In the genomic region with DNA sequence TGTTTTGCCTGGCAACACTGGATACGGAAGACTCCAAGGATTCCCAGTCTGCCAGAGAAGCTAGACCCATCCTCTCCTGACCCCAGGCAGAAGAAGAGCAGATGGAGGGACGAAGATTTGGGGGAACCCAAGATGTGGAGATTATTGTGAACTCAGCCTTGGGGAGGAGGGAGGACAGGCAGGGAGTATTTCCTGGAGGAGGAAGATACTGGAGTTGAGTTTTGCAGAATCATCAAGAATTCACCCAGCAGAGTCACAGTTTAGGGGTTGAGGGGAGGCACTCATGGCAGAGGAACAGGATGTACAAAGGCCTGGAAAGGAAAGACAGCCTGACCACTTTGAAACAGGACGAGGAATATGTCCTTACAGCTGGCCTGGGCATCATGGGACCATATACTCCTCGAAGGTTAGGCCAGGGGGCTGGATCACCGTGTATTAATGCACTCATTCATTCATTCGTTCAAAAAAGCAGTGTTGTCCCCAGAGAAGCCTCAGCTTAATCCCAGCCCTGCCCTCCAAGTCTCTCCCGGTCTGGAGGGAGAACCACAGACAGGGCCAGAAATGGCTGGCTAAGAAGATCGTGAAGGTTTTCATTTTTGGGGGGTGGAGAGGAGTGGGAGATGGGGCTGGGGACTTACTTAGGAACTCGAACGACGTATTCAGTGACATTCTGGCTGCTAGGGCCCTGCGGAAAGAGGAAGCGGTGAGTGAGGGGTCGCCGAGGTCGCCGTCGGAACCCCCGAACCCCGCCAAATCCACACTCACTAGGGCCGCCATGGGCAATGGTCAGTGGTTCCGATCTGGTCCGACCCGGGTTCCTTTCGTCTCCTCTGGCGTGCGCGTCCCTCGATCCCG, we compare ENCODE assay signal across 8 cellular contexts. TPM values are rescaled to one million over a fixed set of nuclear protein-coding genes. Genes with fewer than 3 reads are reported as not detected.
DNase-seq lines count a peak whose midpoint lies in the region; ATAC-seq, FAIRE-seq and TF ChIP-seq lines count a peak whose summit lies in the region.

No MANE protein-coding gene starts in this region.

- H3K23ac ChIP-seq in mesendoderm (ENCODE audit: low read length): peak overlapping the region; percentile 80

- H2AK5ac ChIP-seq in mesendoderm (ENCODE audit: low read length): peak overlapping the region; percentile 43

- H3K56ac ChIP-seq in mesendoderm (ENCODE audit: low read length): peak overlapping the region; percentile 97

- no peaks in the 10 kb centered on the region for H3K27me3 ChIP-seq in BJ (ENCODE audit: control insufficient read depth, insufficient read depth, low read length)
- no peaks in the 10 kb centered on the region for H3K27me3 ChIP-seq in GM12878 (replicated peaks in 1 of 2; ENCODE audit: control insufficient read depth in 2 of 2, insufficient read depth in 2 of 2, low read length in 1 of 2)
- H3K27me3 ChIP-seq in mesendoderm (ENCODE audit: insufficient read depth, low read length, poor library complexity): no peaks in the 10 kb centered on the region

- TF ChIP-seq POLR2A in GM12878 (IDR thresholded peaks at IDR 0.05; ENCODE audit: low read depth, low read length) (no peak), H54 (IDR thresholded peaks at IDR 0.05; ENCODE audit: low read depth, low read length) (no peak)

- TF ChIP-seq CTCF in BJ (IDR thresholded peaks at IDR 0.05; ENCODE audit: insufficient read depth, low read depth, low read length): no peak
- no peak for TF ChIP-seq CTCF in GM12878 (IDR thresholded peaks at IDR 0.05 in 2 of 3, conservative IDR thresholded peaks at IDR 0.05 in 1 of 3; ENCODE audit: control insufficient read depth in 2 of 3, extremely low read depth in 1 of 3, insufficient read depth in 1 of 3, low read depth in 3 of 3, low read length in 3 of 3)

- no peak overlapping the region for H4K8ac ChIP-seq in mesendoderm (ENCODE audit: low read depth, low read length)

- peak overlapping the region; percentile 78 for H3K9ac ChIP-seq in GM12878 (ENCODE audit: control insufficient read depth, insufficient read depth, low read length)
- H3K9ac ChIP-seq in mesendoderm (ENCODE audit: low read length): peak overlapping the region; percentile 97

- in situ Hi-C loops in GM12878 (cut with MboI): no loop called here

- no peak for DNase-seq in BJ (ENCODE audit: low read depth)
- no peak for DNase-seq in GM12878 (ENCODE audit: low read depth, low spot score)
- no peak for DNase-seq in mesendoderm
- no peak for DNase-seq in H54 (ENCODE audit: insufficient read length, low spot score)
- no peak for DNase-seq in hepatic stellate cell (ENCODE audit: low spot score)
- no peak for DNase-seq in NCI-H1092 (lab: John Stamatoyannopoulos, UW)
- no peak for DNase-seq in NCI-H2227 (lab: John Stamatoyannopoulos, UW; ENCODE audit: unreplicated experiment)

- POLR2A ChIA-PET in BJ (lab: Charles Lee): no interaction called here
- POLR2A ChIA-PET in GM12878 (lab: Charles Lee): interaction anchor here (0.6 to 1.9 kb wide), 2 partner anchors 20 to 25 kb away, joined by 3 to 12 read pairs; a partner anchor contains a TSS

- no peak overlapping the region for H3K4ac ChIP-seq in mesendoderm (ENCODE audit: low read depth, low read length)

- ATAC-seq in HG03159 (IDR thresholded peaks at IDR 0.05; ENCODE audit: unreplicated experiment) (peak; percentile 23), GM12878 (peak; percentile 35)

- H3K18ac ChIP-seq in mesendoderm (ENCODE audit: low read length): no peak overlapping the region

- RAD21 ChIA-PET in GM12878 (lab: Charles Lee; ENCODE audit: unreplicated experiment): interaction anchor here (1.0 to 1.6 kb wide), 2 partner anchors 20 to 66 kb away, joined by 3 to 5 read pairs; a partner anchor contains a TSS

- no peaks in the 10 kb centered on the region for H3K9me3 ChIP-seq in GM12878 (replicated peaks; ENCODE audit: control insufficient read depth, insufficient read depth, low read length)

- TF ChIP-seq RAD21 in GM12878 (IDR thresholded peaks at IDR 0.05; ENCODE audit: insufficient read depth, low read depth, low read length): no peak

- peaks cover 14% of the 10 kb centered on the region for H3K79me1 ChIP-seq in mesendoderm (ENCODE audit: low read length)

- H3K4me1 ChIP-seq in GM12878 (ENCODE audit: control insufficient read depth, insufficient read depth, low read length) (peaks cover 11% of the 10 kb centered on the region), mesendoderm (ENCODE audit: control insufficient read depth, low read depth, low read length) (peaks cover 4% of the 10 kb centered on the region)

- peak overlapping the region; percentile 97 for H3K4me2 ChIP-seq in GM12878 (ENCODE audit: control insufficient read depth, insufficient read depth)
- peak overlapping the region; percentile 82 for H3K4me2 ChIP-seq in mesendoderm (ENCODE audit: low read length)

- no peak overlapping the region for H4K5ac ChIP-seq in mesendoderm (ENCODE audit: low read length)

- H2BK15ac ChIP-seq in mesendoderm (replicated peaks; ENCODE audit: low read depth): no peak overlapping the region

- peaks cover 12% of the 10 kb centered on the region for H3K36me3 ChIP-seq in BJ (ENCODE audit: control insufficient read depth, insufficient read depth, low read length)
- peaks cover 9 to 25% of the 10 kb centered on the region in 2 experiments; a peak in 3 of 4 replicates for H3K36me3 ChIP-seq in GM12878 (ENCODE audit: control insufficient read depth in 2 of 2, insufficient read depth in 2 of 2, low read length in 1 of 2)
- H3K36me3 ChIP-seq in mesendoderm (ENCODE audit: control insufficient read depth, insufficient read depth, low read length): peaks cover 5% of the 10 kb centered on the region

- peak overlapping the region; percentile 99 for H2AFZ ChIP-seq in GM12878 (ENCODE audit: control insufficient read depth, low read depth, low read length)

- SMC1A ChIA-PET in GM12878 (lab: Charles Lee; ENCODE audit: uncharacterized antibody, unreplicated experiment): interaction anchor here (0.6 to 1.4 kb wide), 5 partner anchors 9 to 89 kb away, joined by 3 to 4 read pairs (median 3); a partner anchor contains a TSS

- H3K27ac ChIP-seq in GM12878 (ENCODE audit: control insufficient read depth, insufficient read depth): peak overlapping the region; percentile 93
- no peak overlapping the region for H3K27ac ChIP-seq in mesendoderm (ENCODE audit: low read depth, low read length)

- H3K79me2 ChIP-seq in GM12878 (ENCODE audit: control insufficient read depth, insufficient read depth, low read length) (peaks cover 22% of the 10 kb centered on the region), mesendoderm (ENCODE audit: control insufficient read depth, insufficient read depth, low read length) (peaks cover 16% of the 10 kb centered on the region)

- CTCF ChIA-PET in BJ (lab: Yijun Ruan, JAX): interaction anchor here (1.4 to 1.5 kb wide), 2 partner anchors 17 to 25 kb away, joined by 3 read pairs; no protein-coding TSS in a partner anchor
- CTCF ChIA-PET in GM12878 (lab: Yijun Ruan, JAX): interaction anchor here (1.0 to 1.1 kb wide), 2 partner anchors 112 to 266 kb away, joined by 3 to 4 read pairs; no protein-coding TSS in a partner anchor

- H2BK5ac ChIP-seq in mesendoderm (ENCODE audit: low read length): no peak overlapping the region

- BruUV-seq in GM12878 (replicated peaks; lab: Mats Ljungman, UMichigan): TSS peak; percentile 82

- H4K20me1 ChIP-seq in GM12878 (ENCODE audit: control insufficient read depth, insufficient read depth): no peaks in the 10 kb centered on the region

- peak; percentile 75 for FAIRE-seq in GM12878 (lab: Jason Lieb, UNC)
- no peak for FAIRE-seq in H54 (lab: Jason Lieb, UNC)

- intact Hi-C loops in GM12878 (cut with micrococcal nuclease; ENCODE audit: unreplicated experiment): loop anchor here (1.0 to 10.0 kb wide), 2 partner anchors 33 to 112 kb away; a partner anchor contains a TSS

- TF ChIP-seq EP300 in GM12878 (IDR thresholded peaks at IDR 0.05; ENCODE audit: borderline replicate concordance in 1 of 2, control insufficient read depth in 1 of 2, low read depth in 2 of 2, low read length in 2 of 2): no peak

- H3K4me3 ChIP-seq in BJ (ENCODE audit: low read depth, low read length) (peak overlapping the region; percentile 91), GM12878 (peak overlapping the region; percentile 99), mesendoderm (ENCODE audit: low read length) (peak overlapping the region; percentile 97)

- 7% methylated on average over 30 of the region's 30 CpGs for WGBS in GM12878 (ENCODE audit: insufficient coverage, insufficient replicate concordance, low lambda C conversion rate, missing lambda C conversion rate)
- no CpG with 5 or more reads among the region's 30 CpGs for WGBS in mesendoderm (ENCODE audit: extremely low coverage, insufficient coverage, low lambda C conversion rate)

- H2BK120ac ChIP-seq in mesendoderm (ENCODE audit: low read depth, low read length): no peak overlapping the region

RNA-seq across cellular contexts. Expression of a gene that starts 0.5 kb away (rescaled TPM):
- polyA plus RNA-seq in BJ (2011; rRNA removed) (45.3 and 49.4 TPM in 2 replicates), GM12878 (2011; rRNA removed) (39.6 and 50.4 TPM in 2 replicates), GM12878 (2014; fragmentation: Illumina TruSeq; extraction: Trizol) (29.6 and 53.1 TPM in 2 replicates), GM12878 (2014; fragmentation: Nextera tagmentation; extraction: Ambion mirVana) (1 to 10 TPM; 4.5 to 8.7 TPM), GM12878 (2014; rRNA removed) (55.1 and 61.3 TPM in 2 replicates), GM12878 (2016; fragmentation: Nextera tagmentation; extraction: Ambion mirVana) (10 to 100 TPM; 39.2 to 46.7 TPM)
- 31.1 and 33.4 TPM in 2 replicates for polyA minus RNA-seq in BJ (2011; rRNA and poly(A)+ RNA removed)
- total RNA-seq in GM12878 (2013; cell fraction: nucleolus; rRNA removed): 14.1 and 18.4 TPM in 2 replicates
- total RNA-seq in GM12878 (2014; rRNA removed) (42.7 and 45.0 TPM in 2 replicates), GM12878 (2014; rRNA removed; fragmentation: Illumina TruSeq; extraction: Trizol) (55.4 and 57.3 TPM in 2 replicates), GM12878 (2021) (57.8 and 61.7 TPM in 2 replicates)
- polyA plus RNA-seq in GM12878 (2011; ENCODE audit: low read depth): 32.2 TPM
- polyA plus RNA-seq in GM12878 (2011; cell fraction: cytosol; rRNA removed): 65.1 and 90.7 TPM in 2 replicates
- 34.5 and 62.4 TPM in 2 replicates for polyA plus RNA-seq in GM12878 (2011; cell fraction: nucleus; rRNA removed)
- polyA plus RNA-seq in GM12878 (2012): 59.6 and 77.8 TPM in 2 replicates
- polyA minus RNA-seq in GM12878 (2011; rRNA and poly(A)+ RNA removed): 44.7 and 60.2 TPM in 2 replicates
- polyA minus RNA-seq in GM12878 (2011; cell fraction: cytosol; rRNA and poly(A)+ RNA removed): 25.7 and 26.8 TPM in 2 replicates
- polyA minus RNA-seq in GM12878 (2011; cell fraction: nucleus; rRNA and poly(A)+ RNA removed): 8.1 and 13.3 TPM in 2 replicates
- 64.7 TPM for polyA plus RNA-seq in mesendoderm (2013, experiment 1 of 2)
- 63.7 TPM for polyA plus RNA-seq in mesendoderm (2013, experiment 2 of 2)

RNA-seq across cellular contexts. Expression of a gene that starts 16.7 kb away (rescaled TPM):
- polyA plus RNA-seq in BJ (2011; rRNA removed) (0.32 and 0.48 TPM in 2 replicates), GM12878 (2011; rRNA removed) (0.50 and 0.84 TPM in 2 replicates), GM12878 (2014; fragmentation: Illumina TruSeq; extraction: Trizol) (0.41 and 0.65 TPM in 2 replicates), GM12878 (2014; fragmentation: Nextera tagmentation; extraction: Ambion mirVana) (under 1 TPM; 0.27 to 0.47 TPM), GM12878 (2014; rRNA removed) (0.58 and 0.81 TPM in 2 replicates), GM12878 (2016; fragmentation: Nextera tagmentation; extraction: Ambion mirVana) (1 to 10 TPM in 1 of 2 experiments, under 1 TPM in 1; 0.57 to 1.2 TPM)
- polyA minus RNA-seq in BJ (2011; rRNA and poly(A)+ RNA removed): 0.95 and 1.2 TPM in 2 replicates
- 3.3 and 4.4 TPM in 2 replicates for total RNA-seq in GM12878 (2013; cell fraction: nucleolus; rRNA removed)
- total RNA-seq in GM12878 (2014; rRNA removed) (0.79 and 1.0 TPM in 2 replicates), GM12878 (2014; rRNA removed; fragmentation: Illumina TruSeq; extraction: Trizol) (0.67 and 0.83 TPM in 2 replicates), GM12878 (2021) (1.1 and 1.2 TPM in 2 replicates)
- polyA plus RNA-seq in GM12878 (2011; ENCODE audit: low read depth): 0.71 TPM
- polyA plus RNA-seq in GM12878 (2011; cell fraction: cytosol; rRNA removed): 0.93 and 0.95 TPM in 2 replicates
- polyA plus RNA-seq in GM12878 (2011; cell fraction: nucleus; rRNA removed): 1.2 and 1.7 TPM in 2 replicates
- 0.77 and 0.84 TPM in 2 replicates for polyA plus RNA-seq in GM12878 (2012)
- 1.0 and 1.5 TPM in 2 replicates for polyA minus RNA-seq in GM12878 (2011; rRNA and poly(A)+ RNA removed)
- polyA minus RNA-seq in GM12878 (2011; cell fraction: cytosol; rRNA and poly(A)+ RNA removed): 0.53 and 1.2 TPM in 2 replicates
- 0.60 and 1.1 TPM in 2 replicates for polyA minus RNA-seq in GM12878 (2011; cell fraction: nucleus; rRNA and poly(A)+ RNA removed)
- 0.53 TPM for polyA plus RNA-seq in mesendoderm (2013, experiment 1 of 2)
- 0.67 TPM for polyA plus RNA-seq in mesendoderm (2013, experiment 2 of 2)

RNA-seq across cellular contexts. Expression of a gene that starts 19.9 kb away (rescaled TPM):
- polyA plus RNA-seq in BJ (2011; rRNA removed): 29.2 and 40.9 TPM in 2 replicates
- polyA minus RNA-seq in BJ (2011; rRNA and poly(A)+ RNA removed): 8.6 and 10.9 TPM in 2 replicates
- total RNA-seq in GM12878 (2013; cell fraction: nucleolus; rRNA removed): 6.6 and 7.0 TPM in 2 replicates
- total RNA-seq in GM12878 (2014; rRNA removed): 57.7 and 64.9 TPM in 2 replicates
- total RNA-seq in GM12878 (2014; rRNA removed; fragmentation: Illumina TruSeq; extraction: Trizol): 11.8 and 15.1 TPM in 2 replicates
- total RNA-seq in GM12878 (2021): 82.5 and 89.6 TPM in 2 replicates
- polyA plus RNA-seq in GM12878 (2011; ENCODE audit: low read depth): 11.3 TPM
- 10.9 and 22.9 TPM in 2 replicates for polyA plus RNA-seq in GM12878 (2011; rRNA removed)
- polyA plus RNA-seq in GM12878 (2011; cell fraction: cytosol; rRNA removed): 54.3 and 71.1 TPM in 2 replicates
- polyA plus RNA-seq in GM12878 (2011; cell fraction: nucleus; rRNA removed): 23.7 and 27.9 TPM in 2 replicates
- 60.4 and 60.9 TPM in 2 replicates for polyA plus RNA-seq in GM12878 (2012)
- polyA plus RNA-seq in GM12878 (2014; fragmentation: Illumina TruSeq; extraction: Trizol): 0.98 and 7.0 TPM in 2 replicates
- 1 to 10 TPM in 1 of 2 experiments, under 1 TPM in 1; 0.31 to 5.8 TPM for polyA plus RNA-seq in GM12878 (2014; fragmentation: Nextera tagmentation; extraction: Ambion mirVana)
- polyA plus RNA-seq in GM12878 (2014; rRNA removed): 58.7 and 69.6 TPM in 2 replicates
- 10 to 100 TPM; 52.3 to 63.6 TPM for polyA plus RNA-seq in GM12878 (2016; fragmentation: Nextera tagmentation; extraction: Ambion mirVana)
- 3.7 and 14.7 TPM in 2 replicates for polyA minus RNA-seq in GM12878 (2011; rRNA and poly(A)+ RNA removed)
- polyA minus RNA-seq in GM12878 (2011; cell fraction: cytosol; rRNA and poly(A)+ RNA removed): 4.8 and 11.5 TPM in 2 replicates
- polyA minus RNA-seq in GM12878 (2011; cell fraction: nucleus; rRNA and poly(A)+ RNA removed): 4.0 and 5.6 TPM in 2 replicates
- 30.2 TPM for polyA plus RNA-seq in mesendoderm (2013, experiment 1 of 2)
- polyA plus RNA-seq in mesendoderm (2013, experiment 2 of 2): 31.0 TPM

RNA-seq across cellular contexts. Expression of a gene that starts 31.1 kb away (rescaled TPM):
- polyA plus RNA-seq in BJ (2011; rRNA removed) (45.9 and 69.9 TPM in 2 replicates), GM12878 (2011; rRNA removed) (37.8 and 89.2 TPM in 2 replicates), GM12878 (2014; fragmentation: Illumina TruSeq; extraction: Trizol) (7.4 and 37.6 TPM in 2 replicates), GM12878 (2014; fragmentation: Nextera tagmentation; extraction: Ambion mirVana) (1 to 10 TPM; 4.6 to 9.8 TPM), GM12878 (2014; rRNA removed) (157 and 176 TPM in 2 replicates), GM12878 (2016; fragmentation: Nextera tagmentation; extraction: Ambion mirVana) (100 to 1,000 TPM; 157 to 170 TPM)
- 33.2 and 41.0 TPM in 2 replicates for polyA minus RNA-seq in BJ (2011; rRNA and poly(A)+ RNA removed)
- 12.8 and 23.9 TPM in 2 replicates for total RNA-seq in GM12878 (2013; cell fraction: nucleolus; rRNA removed)
- total RNA-seq in GM12878 (2014; rRNA removed) (138 and 162 TPM in 2 replicates), GM12878 (2014; rRNA removed; fragmentation: Illumina TruSeq; extraction: Trizol) (57.1 and 62.7 TPM in 2 replicates), GM12878 (2021) (137 and 151 TPM in 2 replicates)
- polyA plus RNA-seq in GM12878 (2011; ENCODE audit: low read depth): 23.7 TPM
- 210 and 376 TPM in 2 replicates for polyA plus RNA-seq in GM12878 (2011; cell fraction: cytosol; rRNA removed)
- polyA plus RNA-seq in GM12878 (2011; cell fraction: nucleus; rRNA removed): 132 and 167 TPM in 2 replicates
- polyA plus RNA-seq in GM12878 (2012): 91.2 and 95.4 TPM in 2 replicates
- polyA minus RNA-seq in GM12878 (2011; rRNA and poly(A)+ RNA removed): 32.8 and 79.7 TPM in 2 replicates
- polyA minus RNA-seq in GM12878 (2011; cell fraction: cytosol; rRNA and poly(A)+ RNA removed): 30.9 and 36.9 TPM in 2 replicates
- 10.3 and 20.2 TPM in 2 replicates for polyA minus RNA-seq in GM12878 (2011; cell fraction: nucleus; rRNA and poly(A)+ RNA removed)
- 158 TPM for polyA plus RNA-seq in mesendoderm (2013, experiment 1 of 2)
- polyA plus RNA-seq in mesendoderm (2013, experiment 2 of 2): 163 TPM

RNA-seq across cellular contexts. Expression of a gene that starts 32.2 kb away (rescaled TPM):
- polyA plus RNA-seq in BJ (2011; rRNA removed) (49.4 and 68.7 TPM in 2 replicates), GM12878 (2011; rRNA removed) (71.1 and 84.3 TPM in 2 replicates), GM12878 (2014; fragmentation: Illumina TruSeq; extraction: Trizol) (118 and 142 TPM in 2 replicates), GM12878 (2014; fragmentation: Nextera tagmentation; extraction: Ambion mirVana) (1 to 10 TPM; 4.8 to 6.4 TPM), GM12878 (2014; rRNA removed) (229 and 318 TPM in 2 replicates), GM12878 (2016; fragmentation: Nextera tagmentation; extraction: Ambion mirVana) (10 to 100 TPM; 38.5 to 40.1 TPM)
- polyA minus RNA-seq in BJ (2011; rRNA and poly(A)+ RNA removed): 59.7 and 75.5 TPM in 2 replicates
- total RNA-seq in GM12878 (2013; cell fraction: nucleolus; rRNA removed): 69.0 and 80.4 TPM in 2 replicates
- total RNA-seq in GM12878 (2014; rRNA removed) (111 and 121 TPM in 2 replicates), GM12878 (2014; rRNA removed; fragmentation: Illumina TruSeq; extraction: Trizol) (71.8 and 79.8 TPM in 2 replicates), GM12878 (2021) (411 and 440 TPM in 2 replicates)
- polyA plus RNA-seq in GM12878 (2011; ENCODE audit: low read depth): 115 TPM
- polyA plus RNA-seq in GM12878 (2011; cell fraction: cytosol; rRNA removed): 79.1 and 116 TPM in 2 replicates
- polyA plus RNA-seq in GM12878 (2011; cell fraction: nucleus; rRNA removed): 175 and 222 TPM in 2 replicates
- polyA plus RNA-seq in GM12878 (2012): 189 and 262 TPM in 2 replicates
- 101 and 116 TPM in 2 replicates for polyA minus RNA-seq in GM12878 (2011; rRNA and poly(A)+ RNA removed)
- polyA minus RNA-seq in GM12878 (2011; cell fraction: cytosol; rRNA and poly(A)+ RNA removed): 104 and 123 TPM in 2 replicates
- polyA minus RNA-seq in GM12878 (2011; cell fraction: nucleus; rRNA and poly(A)+ RNA removed): 61.7 and 95.5 TPM in 2 replicates
- polyA plus RNA-seq in mesendoderm (2013, experiment 1 of 2): 333 TPM
- polyA plus RNA-seq in mesendoderm (2013, experiment 2 of 2): 329 TPM
